Comparison of ENCODE assay signal across 10 cellular contexts in the genomic region with DNA sequence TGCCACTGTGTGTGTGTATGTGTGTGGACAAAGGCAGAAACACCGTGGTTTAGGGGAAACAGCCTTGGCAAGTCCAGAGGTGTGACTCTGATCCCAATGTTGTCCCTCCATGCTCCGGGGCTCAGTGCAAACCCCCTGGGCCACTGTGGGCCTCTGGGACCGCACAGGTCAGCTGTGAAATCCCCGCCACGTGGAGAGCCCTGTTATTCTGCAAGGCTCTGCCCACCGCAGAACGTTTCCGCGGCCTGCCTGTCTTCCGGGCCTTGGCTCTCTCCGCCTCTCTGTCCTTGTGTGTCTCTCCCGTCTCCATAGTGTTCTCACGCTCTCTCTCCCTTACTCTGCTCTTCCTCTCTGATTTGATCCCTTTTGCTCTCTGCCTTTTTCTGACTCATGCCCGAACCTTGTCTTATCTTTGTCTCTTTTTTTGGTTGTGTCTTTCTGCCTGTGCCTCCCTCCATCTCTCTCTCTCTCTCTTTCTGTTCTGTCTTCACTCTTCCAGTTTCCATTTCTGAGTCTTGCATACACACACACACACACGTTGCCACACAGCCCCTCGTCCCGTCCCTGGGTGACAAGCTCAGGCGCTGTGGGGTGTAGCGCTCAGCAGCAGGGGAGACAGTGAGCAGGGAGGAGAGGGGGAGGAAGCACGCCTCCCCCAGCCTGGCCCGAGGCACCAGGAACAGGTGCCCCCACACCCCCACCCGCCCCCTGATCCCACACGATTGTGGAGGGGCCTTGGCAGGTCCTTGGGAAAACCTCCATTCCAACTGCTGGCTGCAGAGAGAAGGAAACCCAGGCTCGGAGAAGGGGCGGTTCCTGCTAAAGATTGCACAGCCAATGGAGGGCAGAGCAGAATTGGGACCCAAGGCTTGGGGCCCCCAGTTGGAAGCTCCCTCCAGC. TPM values are rescaled to one million over a fixed set of nuclear protein-coding genes. Genes with fewer than 3 reads are reported as not detected.
DNase-seq lines count a peak whose midpoint lies in the region; ATAC-seq, FAIRE-seq and TF ChIP-seq lines count a peak whose summit lies in the region.
"Had no signal": no experiment of that assay in that cellular context is flagged by ENCODE, and none has a peak within 500 bp of the region (broad histone marks: within the 10 kb centered on the region; RNA-seq: fewer than 3 reads in every experiment).

No MANE protein-coding gene starts in this region.

- peaks cover 7% of the 10 kb centered on the region for H3K36me3 Mint-ChIP-seq in activated T-helper 1 cell treated with anti-CD3 and anti-CD28 coated beads, Interleukin-12 subunit alpha, Interleukin-12 subunit beta, Interleukin-2, Interleukin-4 antibody, amounts not matched to agents 30 ng/mL and 10 ng/mL and 1 ng/mL, durations not matched to agents 14 hours and 24 hours and 36 hours (ENCODE audit: low read depth)

- peaks cover 44% of the 10 kb centered on the region for H3K4me1 ChIP-seq in left ventricle myocardium inferior
- peaks cover 20% of the 10 kb centered on the region; the same call in 1 of the 2 replicates for H3K4me1 ChIP-seq in iPS-20b (ENCODE audit: insufficient read depth, low read length)

- ATAC-seq in GM19397 (IDR thresholded peaks at IDR 0.05; ENCODE audit: unreplicated experiment) = no peak

- DNase-seq in left ventricle myocardium inferior (no peak), cardiac septum (ENCODE audit: low spot score) (no peak), urothelium cell line (ENCODE audit: low spot score) (peak; percentile 44), HuH-7 (ENCODE audit: low spot score) (no peak), D721Med (ENCODE audit: insufficient read length, low spot score) (no peak)
- DNase-seq in activated T-helper 1 cell treated with anti-CD3 and anti-CD28 coated beads, Interleukin-12 subunit alpha, Interleukin-12 subunit beta, Interleukin-2, Interleukin-4 antibody, amounts not matched to agents 30 ng/mL and 10 ng/mL and 1 ng/mL, durations not matched to agents 14 hours and 24 hours and 36 hours (ENCODE audit: low spot score) = peak; percentile 38
- DNase-seq: amniotic stem cell had no signal

- peaks cover 16% of the 10 kb centered on the region for H3K4me1 Mint-ChIP-seq in activated T-helper 1 cell treated with anti-CD3 and anti-CD28 coated beads, Interleukin-12 subunit alpha, Interleukin-12 subunit beta, Interleukin-2, Interleukin-4 antibody, amounts not matched to agents 30 ng/mL and 10 ng/mL and 1 ng/mL, durations not matched to agents 14 hours and 24 hours and 36 hours (ENCODE audit: low read depth)

- H3K9me3 ChIP-seq in left ventricle myocardium inferior (replicated peaks) (no peaks in the 10 kb centered on the region), iPS-20b (ENCODE audit: insufficient read depth, low read depth, low read length) (no peaks in the 10 kb centered on the region)

- intact Hi-C loops in left ventricle myocardium inferior (cut with micrococcal nuclease) (no loop called here), cardiac septum (cut with DNase I) (no loop called here)
- intact Hi-C loops in activated T-helper 1 cell treated with anti-CD3 and anti-CD28 coated beads, Interleukin-12 subunit alpha, Interleukin-12 subunit beta, Interleukin-2, Interleukin-4 antibody, amounts not matched to agents 30 ng/mL and 10 ng/mL and 1 ng/mL, durations not matched to agents 14 hours and 24 hours and 36 hours (cut with micrococcal nuclease) = no loop called here

- H3K27me3 Mint-ChIP-seq in activated T-helper 1 cell treated with anti-CD3 and anti-CD28 coated beads, Interleukin-12 subunit alpha, Interleukin-12 subunit beta, Interleukin-2, Interleukin-4 antibody, amounts not matched to agents 30 ng/mL and 10 ng/mL and 1 ng/mL, durations not matched to agents 14 hours and 24 hours and 36 hours (ENCODE audit: insufficient read depth) = peaks cover 25% of the 10 kb centered on the region

- peak overlapping the region; percentile 38 for H3K4me3 Mint-ChIP-seq in activated T-helper 1 cell treated with anti-CD3 and anti-CD28 coated beads, Interleukin-12 subunit alpha, Interleukin-12 subunit beta, Interleukin-2, Interleukin-4 antibody, amounts not matched to agents 30 ng/mL and 10 ng/mL and 1 ng/mL, durations not matched to agents 14 hours and 24 hours and 36 hours

- peak overlapping the region; percentile 23 for H3K4me3 ChIP-seq in left ventricle myocardium inferior
- peak overlapping the region; percentile 36; the same call in 1 of the 2 replicates for H3K4me3 ChIP-seq in iPS-20b (ENCODE audit: low read length)
- H3K4me3 ChIP-seq: skin epidermis had no signal

- H3K27ac Mint-ChIP-seq in activated T-helper 1 cell treated with anti-CD3 and anti-CD28 coated beads, Interleukin-12 subunit alpha, Interleukin-12 subunit beta, Interleukin-2, Interleukin-4 antibody, amounts not matched to agents 30 ng/mL and 10 ng/mL and 1 ng/mL, durations not matched to agents 14 hours and 24 hours and 36 hours = peak overlapping the region; percentile 55

- no peak for FAIRE-seq in urothelium cell line (lab: Jason Lieb, UNC)
- FAIRE-seq in D721Med (lab: Jason Lieb, UNC) = no peak

- peaks cover 91% of the 10 kb centered on the region for H3K27me3 ChIP-seq in left ventricle myocardium inferior (ENCODE audit: low read depth)
- H3K27me3 ChIP-seq in iPS-20b (ENCODE audit: insufficient read depth, low read length) = peaks cover 57% of the 10 kb centered on the region

- H3K27ac ChIP-seq in left ventricle myocardium inferior (replicated peaks) (peak overlapping the region; percentile 75), iPS-20b (ENCODE audit: low read length) (no peak overlapping the region)

- TF ChIP-seq CTCF in left ventricle myocardium inferior (IDR thresholded peaks at IDR 0.05; ENCODE audit: borderline replicate concordance) (no peak), D721Med (IDR thresholded peaks at IDR 0.05; ENCODE audit: insufficient read depth, missing control alignments) (no peak)

- H3K36me3 ChIP-seq in left ventricle myocardium inferior = no peaks in the 10 kb centered on the region
- H3K36me3 ChIP-seq in iPS-20b (ENCODE audit: insufficient read depth, low read depth, low read length) = peaks cover 14% of the 10 kb centered on the region; the same call in 1 of the 2 replicates

- H3K9me3 Mint-ChIP-seq in activated T-helper 1 cell treated with anti-CD3 and anti-CD28 coated beads, Interleukin-12 subunit alpha, Interleukin-12 subunit beta, Interleukin-2, Interleukin-4 antibody, amounts not matched to agents 30 ng/mL and 10 ng/mL and 1 ng/mL, durations not matched to agents 14 hours and 24 hours and 36 hours = peaks cover 8% of the 10 kb centered on the region

- H3K9ac ChIP-seq in iPS-20b (ENCODE audit: low read depth, low read length) = peak overlapping the region; percentile 46; the same call in 1 of the 2 replicates

RNA-seq across cellular contexts. Expression of gene TTYH1, which starts 3.0 kb away (rescaled TPM):
- total RNA-seq in left ventricle myocardium inferior (1.9 TPM), cardiac septum (1.3 TPM)
- total RNA-seq in activated T-helper 1 cell treated with anti-CD3 and anti-CD28 coated beads, Interleukin-12 subunit alpha, Interleukin-12 subunit beta, Interleukin-2, Interleukin-4 antibody, amounts not matched to agents 30 ng/mL and 10 ng/mL and 1 ng/mL, durations not matched to agents 14 hours and 24 hours and 36 hours = 0.49 and 0.59 TPM in 2 replicates

RNA-seq across cellular contexts. Expression of gene LENG8, which starts 30.7 kb away (rescaled TPM):
- 66.0 TPM for total RNA-seq in left ventricle myocardium inferior
- total RNA-seq in cardiac septum = 86.5 TPM
- total RNA-seq in activated T-helper 1 cell treated with anti-CD3 and anti-CD28 coated beads, Interleukin-12 subunit alpha, Interleukin-12 subunit beta, Interleukin-2, Interleukin-4 antibody, amounts not matched to agents 30 ng/mL and 10 ng/mL and 1 ng/mL, durations not matched to agents 14 hours and 24 hours and 36 hours = 192 and 193 TPM in 2 replicates

RNA-seq across cellular contexts. Expression of gene LENG9, which starts 45.3 kb away (rescaled TPM):
- total RNA-seq in left ventricle myocardium inferior (1.7 TPM), cardiac septum (2.9 TPM)
- 8.4 and 11.5 TPM in 2 replicates for total RNA-seq in activated T-helper 1 cell treated with anti-CD3 and anti-CD28 coated beads, Interleukin-12 subunit alpha, Interleukin-12 subunit beta, Interleukin-2, Interleukin-4 antibody, amounts not matched to agents 30 ng/mL and 10 ng/mL and 1 ng/mL, durations not matched to agents 14 hours and 24 hours and 36 hours

RNA-seq across cellular contexts. Expression of gene LAIR1, which starts 53.5 kb away (rescaled TPM):
- total RNA-seq in left ventricle myocardium inferior (5.1 TPM), cardiac septum (5.1 TPM)
- total RNA-seq in activated T-helper 1 cell treated with anti-CD3 and anti-CD28 coated beads, Interleukin-12 subunit alpha, Interleukin-12 subunit beta, Interleukin-2, Interleukin-4 antibody, amounts not matched to agents 30 ng/mL and 10 ng/mL and 1 ng/mL, durations not matched to agents 14 hours and 24 hours and 36 hours = 9.2 and 9.4 TPM in 2 replicates

RNA-seq across cellular contexts. Expression of gene CDC42EP5, which starts 54.8 kb away (rescaled TPM):
- 8.7 TPM for total RNA-seq in left ventricle myocardium inferior
- total RNA-seq in cardiac septum = 14.2 TPM
- total RNA-seq in activated T-helper 1 cell treated with anti-CD3 and anti-CD28 coated beads, Interleukin-12 subunit alpha, Interleukin-12 subunit beta, Interleukin-2, Interleukin-4 antibody, amounts not matched to agents 30 ng/mL and 10 ng/mL and 1 ng/mL, durations not matched to agents 14 hours and 24 hours and 36 hours = not detected in 2 replicates

Comparison
In these comparisons a context has a peak if more than half of its experiments do, and no peak if none do; other contexts are left out.
1. DNase-seq: peak in activated T-helper 1 cell treated with anti-CD3 and anti-CD28 coated beads, Interleukin-12 subunit alpha, Interleukin-12 subunit beta, Interleukin-2, Interleukin-4 antibody, amounts not matched to agents 30 ng/mL and 10 ng/mL and 1 ng/mL, durations not matched to agents 14 hours and 24 hours and 36 hours (single experiment) and urothelium cell line (single experiment); none in left ventricle myocardium inferior (single experiment), cardiac septum (single experiment), HuH-7 (single experiment) and D721Med (single experiment).